1 cellular context compared by ENCODE assay signal in the genomic region with DNA sequence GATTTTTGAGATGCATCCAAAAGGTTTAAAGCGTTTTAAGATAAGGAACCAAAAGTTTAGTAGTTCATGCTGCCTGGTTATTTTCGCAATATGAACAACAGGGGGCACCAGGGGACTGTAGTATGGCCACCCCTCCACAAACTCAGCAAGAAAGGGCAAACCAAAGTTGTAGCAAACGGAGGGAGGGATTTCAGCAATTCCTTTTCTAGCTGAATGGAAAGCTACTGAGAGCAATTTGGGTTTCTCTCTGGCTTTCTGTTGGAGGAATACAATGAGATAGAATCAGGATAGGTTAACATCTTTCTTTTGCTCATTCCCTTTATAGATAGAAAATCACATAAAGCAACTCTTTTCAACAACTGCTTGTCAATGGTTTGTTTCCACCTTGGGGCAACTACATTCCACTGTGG.
A peak's percentile ranks its signal among the peaks of the same experiment; 100 is the strongest.
TF ChIP-seq lines count a peak whose summit lies in the region.

No MANE protein-coding gene starts in this region.

TF ChIP-seq in HepG2, 621 proteins besides CTCF, POLR2A, EP300 and RAD21 (continued from another document):
- TF ChIP-seq, protein P1, sequence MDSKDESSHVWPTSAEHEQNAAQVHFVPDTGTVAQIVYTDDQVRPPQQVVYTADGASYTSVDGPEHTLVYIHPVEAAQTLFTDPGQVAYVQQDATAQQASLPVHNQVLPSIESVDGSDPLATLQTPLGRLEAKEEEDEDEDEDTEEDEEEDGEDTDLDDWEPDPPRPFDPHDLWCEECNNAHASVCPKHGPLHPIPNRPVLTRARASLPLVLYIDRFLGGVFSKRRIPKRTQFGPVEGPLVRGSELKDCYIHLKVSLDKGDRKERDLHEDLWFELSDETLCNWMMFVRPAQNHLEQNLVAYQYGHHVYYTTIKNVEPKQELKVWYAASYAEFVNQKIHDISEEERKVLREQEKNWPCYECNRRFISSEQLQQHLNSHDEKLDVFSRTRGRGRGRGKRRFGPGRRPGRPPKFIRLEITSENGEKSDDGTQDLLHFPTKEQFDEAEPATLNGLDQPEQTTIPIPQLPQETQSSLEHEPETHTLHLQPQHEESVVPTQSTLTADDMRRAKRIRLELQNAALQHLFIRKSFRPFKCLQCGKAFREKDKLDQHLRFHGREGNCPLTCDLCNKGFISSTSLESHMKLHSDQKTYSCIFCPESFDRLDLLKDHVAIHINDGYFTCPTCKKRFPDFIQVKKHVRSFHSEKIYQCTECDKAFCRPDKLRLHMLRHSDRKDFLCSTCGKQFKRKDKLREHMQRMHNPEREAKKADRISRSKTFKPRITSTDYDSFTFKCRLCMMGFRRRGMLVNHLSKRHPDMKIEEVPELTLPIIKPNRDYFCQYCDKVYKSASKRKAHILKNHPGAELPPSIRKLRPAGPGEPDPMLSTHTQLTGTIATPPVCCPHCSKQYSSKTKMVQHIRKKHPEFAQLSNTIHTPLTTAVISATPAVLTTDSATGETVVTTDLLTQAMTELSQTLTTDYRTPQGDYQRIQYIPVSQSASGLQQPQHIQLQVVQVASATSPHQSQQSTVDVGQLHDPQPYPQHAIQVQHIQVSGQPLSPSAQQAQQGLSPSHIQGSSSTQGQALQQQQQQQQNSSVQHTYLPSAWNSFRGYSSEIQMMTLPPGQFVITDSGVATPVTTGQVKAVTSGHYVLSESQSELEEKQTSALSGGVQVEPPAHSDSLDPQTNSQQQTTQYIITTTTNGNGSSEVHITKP (CRISPR knock-in tag; IDR thresholded peaks at IDR 0.05; ENCODE audit: low read depth), result peak; percentile 77; the same call in 1 of the 2 replicates
